Comparison of ENCODE assay signal across 9 cellular contexts in the genomic region with DNA sequence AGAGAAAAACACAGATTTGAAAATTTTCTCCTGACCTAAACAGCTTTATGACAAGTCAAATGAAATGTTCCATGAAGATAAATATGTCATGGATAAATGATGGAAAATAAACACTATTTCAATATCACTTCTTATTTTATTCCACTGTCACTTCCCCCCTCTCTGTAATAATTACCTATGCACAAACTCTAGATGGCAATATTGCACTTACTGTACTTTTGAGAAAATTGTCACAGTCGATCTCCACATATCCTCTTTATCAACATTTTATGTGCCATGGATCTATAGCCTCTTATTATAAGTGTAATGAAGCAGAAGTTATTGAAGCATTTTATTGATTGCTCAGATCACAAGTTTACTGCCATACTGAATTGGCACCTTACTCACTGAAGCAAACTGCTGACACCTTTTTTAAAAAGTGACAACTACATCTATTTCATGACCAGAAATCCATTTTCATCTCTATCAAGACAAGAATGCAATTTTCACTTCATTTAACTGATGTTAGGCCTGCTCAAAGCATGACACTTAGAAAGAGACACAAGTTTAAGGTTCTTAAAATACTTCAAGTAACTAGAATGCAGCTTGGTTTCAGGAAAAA.
DNase-seq lines count a peak whose midpoint lies in the region; ATAC-seq, FAIRE-seq and TF ChIP-seq lines count a peak whose summit lies in the region.
"Had no signal": no experiment of that assay in that cellular context is flagged by ENCODE, and none has a peak within 500 bp of the region (broad histone marks: within the 10 kb centered on the region; RNA-seq: fewer than 3 reads in every experiment).

No MANE protein-coding gene starts in this region.

- H3K9me2 ChIP-seq in Loucy (replicated peaks; ENCODE audit: low read depth, low read length) = no peaks in the 10 kb centered on the region

- BruUV-seq in HepG2 (replicated peaks; lab: Mats Ljungman, UMichigan) = no TSS peak

- peak overlapping the region; percentile 74; the same call in 1 of the 2 replicates for H2AFZ ChIP-seq in Loucy (ENCODE audit: low read length)
- no peak overlapping the region for H2AFZ ChIP-seq in HepG2 (ENCODE audit: low read length)

- no peaks in the 10 kb centered on the region for H3K36me3 ChIP-seq in Loucy (ENCODE audit: insufficient read depth, low read length)
- H3K36me3 ChIP-seq in HepG2 (replicated peaks in 1 of 2; ENCODE audit: control insufficient read depth in 1 of 2, insufficient read depth in 2 of 2, low read length in 2 of 2) = no peaks in the 10 kb centered on the region

- no peaks in the 10 kb centered on the region for H3K79me2 ChIP-seq in Loucy (ENCODE audit: insufficient read depth, low read length)
- H3K79me2 ChIP-seq in HepG2 (ENCODE audit: insufficient read depth, low read length) = no peaks in the 10 kb centered on the region

- H3K4me3 ChIP-seq in Loucy (ENCODE audit: low read length, poor library complexity, severe bottlenecking) = no peak overlapping the region
- H3K4me3 ChIP-seq in HepG2 (replicated peaks in 1 of 3; ENCODE audit: insufficient read depth in 1 of 3, low read depth in 2 of 3, low read length in 3 of 3) = no peak overlapping the region

- H3K27ac ChIP-seq in HepG2 (ENCODE audit: extremely low read length, insufficient read depth, low read length) = no peak overlapping the region

- H3K4me2 ChIP-seq in Loucy (ENCODE audit: low read depth, low read length, poor library complexity, severe bottlenecking) = no peak overlapping the region
- no peak overlapping the region for H3K4me2 ChIP-seq in HepG2 (ENCODE audit: low read depth, low read length)

- TF ChIP-seq EP300 in HepG2 (IDR thresholded peaks at IDR 0.05; ENCODE audit: low read depth in 2 of 2, low read length in 2 of 2) = no peak
- TF ChIP-seq EP300 in HepG2 (CRISPR knock-in tag; IDR thresholded peaks at IDR 0.05; ENCODE audit: borderline replicate concordance) = no peak

- 0% methylated on average over 1 of the region's 1 CpG for WGBS in HepG2 (ENCODE audit: low lambda C conversion rate)

- H4K20me1 ChIP-seq in Loucy (ENCODE audit: insufficient read depth, low read length, poor library complexity, severe bottlenecking) = no peaks in the 10 kb centered on the region
- H4K20me1 ChIP-seq in HepG2 (ENCODE audit: insufficient read depth, low read length) = no peaks in the 10 kb centered on the region

- H3K9ac ChIP-seq in Loucy (ENCODE audit: low read depth, low read length, poor library complexity, severe bottlenecking) (no peak overlapping the region), HepG2 (ENCODE audit: insufficient read depth, low read depth, low read length) (no peak overlapping the region)

- H3K4me1 ChIP-seq in Loucy (ENCODE audit: insufficient read depth, low read length, poor library complexity, severe bottlenecking) (no peaks in the 10 kb centered on the region), HepG2 (ENCODE audit: insufficient read depth, low read length) (no peaks in the 10 kb centered on the region)

- TF ChIP-seq CTCF in Loucy (conservative IDR thresholded peaks at IDR 0.05; ENCODE audit: low read length) (peak; percentile 70), HepG2 (CRISPR knock-in tag; IDR thresholded peaks at IDR 0.05) (peak; percentile 31; the same call in 1 of the 2 replicates)

- intact Hi-C loops in HepG2 (cut with micrococcal nuclease; ENCODE audit: unreplicated experiment) = loop anchor here (5.0 kb wide), 1 partner anchor 944 kb away; no protein-coding TSS in a partner anchor

- in situ Hi-C loops in HepG2 (cut with HindIII; ENCODE audit: extremely low pct_ligation_motif_present, low pct_unique_long_range_greater_than_20kb) = loop anchor here (25.0 kb wide), 2 partner anchors 726 to 926 kb away; no protein-coding TSS in a partner anchor

- no peak for TF ChIP-seq POLR2A in HepG2 (IDR thresholded peaks at IDR 0.05; ENCODE audit: insufficient read depth in 1 of 2, low read depth in 2 of 2, low read length in 2 of 2)

- FAIRE-seq in HepG2 (lab: Jason Lieb, UNC) = no peak

- POLR2A ChIA-PET in HepG2 (lab: Yijun Ruan, JAX) = no interaction called here

- TF ChIP-seq RAD21 in HepG2 (CRISPR knock-in tag; IDR thresholded peaks at IDR 0.05) = no peak

- DNase-seq in GM03348 (ENCODE audit: low spot score) (peak; percentile 4), SKM-1 (lab: John Stamatoyannopoulos, UW; ENCODE audit: unreplicated experiment) (peak; percentile 30), HepG2 (ENCODE audit: low spot score) (no peak), NCI-H2081 treated with DMSO at 0.1 percent for 48 hours (lab: John Stamatoyannopoulos, UW) (no peak)
- DNase-seq in activated naive CD4-positive, alpha-beta T cell treated with anti-CD3 and anti-CD28 coated beads, Interleukin-2, amount 50 U/mL, for 16 hours = no peak
- DNase-seq: stimulated activated CD4-positive, alpha-beta T cell treated with anti-CD3 and anti-CD28 coated beads, Interleukin-15, amount 100 ng/mL, for 24 hours had no signal

- no peaks in the 10 kb centered on the region for H3K27me3 ChIP-seq in Loucy (ENCODE audit: insufficient read depth, low read length, poor library complexity, severe bottlenecking)
- no peaks in the 10 kb centered on the region for H3K27me3 ChIP-seq in HepG2 (ENCODE audit: control insufficient read depth in 1 of 2, insufficient read depth in 2 of 2, low read length in 2 of 2)

- CTCF ChIA-PET in HepG2 (lab: Yijun Ruan, JAX; ENCODE audit: low intra/inter-chr PET ratio, low total read pairs) = interaction anchor here (1.0 to 1.2 kb wide), 2 partner anchors 635 to 722 kb away, joined by 3 to 5 read pairs; no protein-coding TSS in a partner anchor

- no peaks in the 10 kb centered on the region for H3F3A ChIP-seq in Loucy (ENCODE audit: low read depth)

- ATAC-seq in HepG2 = no peak
- ATAC-seq in HG03045 (IDR thresholded peaks at IDR 0.05; ENCODE audit: unreplicated experiment) = no peak
- no peak for ATAC-seq in GM19455 (IDR thresholded peaks at IDR 0.05; ENCODE audit: unreplicated experiment)

- H3K9me3 ChIP-seq in Loucy (ENCODE audit: insufficient read depth, low read depth, low read length) = no peaks in the 10 kb centered on the region
- no peaks in the 10 kb centered on the region for H3K9me3 ChIP-seq in HepG2 (ENCODE audit: low read length)

TF ChIP-seq in HepG2, 621 proteins besides CTCF, POLR2A, EP300 and RAD21:
- TF ChIP-seq PTBP1 (IDR thresholded peaks at IDR 0.05; ENCODE audit: low read depth, low read length, poor library complexity, severe bottlenecking) (no peak), STAG1 (CRISPR knock-in tag; IDR thresholded peaks at IDR 0.05) (peak; percentile 57)
- TF ChIP-seq, protein P1, sequence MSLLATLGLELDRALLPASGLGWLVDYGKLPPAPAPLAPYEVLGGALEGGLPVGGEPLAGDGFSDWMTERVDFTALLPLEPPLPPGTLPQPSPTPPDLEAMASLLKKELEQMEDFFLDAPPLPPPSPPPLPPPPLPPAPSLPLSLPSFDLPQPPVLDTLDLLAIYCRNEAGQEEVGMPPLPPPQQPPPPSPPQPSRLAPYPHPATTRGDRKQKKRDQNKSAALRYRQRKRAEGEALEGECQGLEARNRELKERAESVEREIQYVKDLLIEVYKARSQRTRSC (CRISPR knock-in tag; IDR thresholded peaks at IDR 0.05; ENCODE audit: low read depth) = no peak

Comparison
In these comparisons a context has a peak if more than half of its experiments do, and no peak if none do; other contexts are left out.
1. DNase-seq: peak in GM03348 (single experiment) and SKM-1 (single experiment); none in HepG2 (single experiment), activated naive CD4-positive, alpha-beta T cell treated with anti-CD3 and anti-CD28 coated beads, Interleukin-2, amount 50 U/mL, for 16 hours (single experiment) and NCI-H2081 treated with DMSO at 0.1 percent for 48 hours (single experiment).